1 cellular context compared by ENCODE assay signal in genomic region chr14:93381644-93382043, GRCh38.
TF ChIP-seq lines count a peak whose summit lies in the region.

No MANE protein-coding gene starts in this region.

TF ChIP-seq in SK-N-SH, 30 proteins besides CTCF, POLR2A, EP300 and RAD21 (continued from another document):
- no peak for TF ChIP-seq ZBTB33 (IDR thresholded peaks at IDR 0.05; ENCODE audit: borderline replicate concordance, low read depth)
- no peak for TF ChIP-seq MAX (IDR thresholded peaks at IDR 0.05; ENCODE audit: low read depth)
- TF ChIP-seq MEF2A (IDR thresholded peaks at IDR 0.05; ENCODE audit: borderline replicate concordance, low read depth) = no peak
- TF ChIP-seq USF2 (IDR thresholded peaks at IDR 0.05; ENCODE audit: borderline replicate concordance, low read depth, low read length) = no peak
- TF ChIP-seq REST (IDR thresholded peaks at IDR 0.05; ENCODE audit: low read depth, low read length) = no peak
- TF ChIP-seq GABPA (IDR thresholded peaks at IDR 0.05; ENCODE audit: low read depth) = no peak
- no peak for TF ChIP-seq NRF1 (IDR thresholded peaks at IDR 0.05; ENCODE audit: low read depth, low read length)
